In the genomic region with DNA sequence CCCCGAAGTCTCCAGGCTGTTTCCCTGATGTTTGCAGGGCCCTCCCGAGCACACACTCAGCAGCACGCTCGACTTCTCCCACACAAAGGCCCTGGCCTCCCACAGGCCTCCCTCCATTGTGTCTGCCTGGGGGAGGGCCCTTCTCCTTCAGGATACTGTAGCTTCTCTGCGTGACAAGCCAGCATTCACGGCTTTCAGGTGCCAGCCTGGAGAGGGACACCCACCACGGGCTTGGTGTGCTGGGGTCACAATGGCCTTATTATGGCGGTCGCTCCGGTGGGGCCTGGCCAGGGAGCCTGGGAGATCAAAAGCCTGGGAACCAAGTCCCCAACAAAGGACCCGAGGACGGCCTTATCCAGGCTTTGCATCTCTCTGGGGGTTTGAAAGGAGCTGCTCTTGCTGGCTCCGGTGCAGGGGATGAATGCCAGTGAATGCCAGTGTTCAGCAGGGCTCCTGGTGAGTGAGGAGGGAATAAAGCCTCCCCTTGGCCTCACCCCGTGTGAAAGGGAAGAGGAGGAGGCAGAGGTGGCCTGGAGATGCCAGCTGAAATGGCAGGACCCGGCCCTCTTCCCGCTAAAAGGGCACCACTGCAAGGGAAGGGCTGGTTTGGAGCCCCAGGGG, we compare ENCODE assay signal across 8 cellular contexts. TPM values are rescaled to one million over a fixed set of nuclear protein-coding genes. Genes with fewer than 3 reads are reported as not detected.
DNase-seq lines count a peak whose midpoint lies in the region; ATAC-seq and TF ChIP-seq lines count a peak whose summit lies in the region.

No MANE protein-coding gene starts in this region.

- peak overlapping the region; percentile 79 for H3K27ac ChIP-seq in layer of hippocampus (ENCODE audit: low read depth, low read length)
- peak overlapping the region; percentile 80 to 90 for H3K27ac ChIP-seq in testis

- in situ Hi-C loops in astrocyte of the spinal cord (cut with HindIII; ENCODE audit: low sequenced_read_pairs): no loop called here

- H3K4me3 ChIP-seq in astrocyte of the spinal cord (ENCODE audit: low read depth, low read length): no peak overlapping the region
- H3K4me3 ChIP-seq in testis: no peak overlapping the region

- TF ChIP-seq POLR2A in testis (IDR thresholded peaks at IDR 0.05): no peak

- DNase-seq in M059J (ENCODE audit: low read depth) (peak; percentile 79), astrocyte of the spinal cord (ENCODE audit: low read depth, low spot score) (peak; percentile 47), testis (peak; percentile 72), NCI-H1694 treated with DMSO at 0.1 percent for 48 hours (lab: John Stamatoyannopoulos, UW) (no peak), NCI-H524 (lab: John Stamatoyannopoulos, UW) (no peak)

- H3K9me3 ChIP-seq in testis: no peaks in the 10 kb centered on the region

- no peaks in the 10 kb centered on the region for H3K36me3 ChIP-seq in testis (ENCODE audit: low read depth, missing control alignments)

- WGBS in testis, 2 donors: 64 to 66% methylated on average over 16 of the region's 16 CpGs

- intact Hi-C loops in testis (cut with DNase I; ENCODE audit: low total_unique reads): no loop called here

- peaks cover 36% of the 10 kb centered on the region for H3K4me1 ChIP-seq in testis

- H3K27me3 ChIP-seq in layer of hippocampus (ENCODE audit: control insufficient read depth, insufficient read depth, low read length): no peaks in the 10 kb centered on the region
- no peaks in the 10 kb centered on the region for H3K27me3 ChIP-seq in testis

- ATAC-seq in HG03280 (IDR thresholded peaks at IDR 0.05; ENCODE audit: unreplicated experiment) (no peak), GM18867 (IDR thresholded peaks at IDR 0.05; ENCODE audit: unreplicated experiment) (no peak)

- TF ChIP-seq CTCF in astrocyte of the spinal cord (IDR thresholded peaks at IDR 0.05; ENCODE audit: low read depth, low read length) (no peak), testis (IDR thresholded peaks at IDR 0.05) (no peak)

RNA-seq across cellular contexts. Expression of a gene that starts 55.0 kb away (rescaled TPM):
- total RNA-seq in M059J (2014; rRNA removed; shearing (Covaris generic)): 3.2 and 8.4 TPM in 2 replicates
- total RNA-seq in testis: 10 to 100 TPM; 24.0 to 26.4 TPM
- 18.8 TPM for polyA plus RNA-seq in testis (ENCODE audit: insufficient read depth, low read depth, low replicate concordance)

Comparison
In these comparisons a context has a peak if more than half of its experiments do, and no peak if none do; other contexts are left out.
1. DNase-seq: peak in M059J (single experiment), astrocyte of the spinal cord (single experiment) and testis (single experiment); none in NCI-H1694 treated with DMSO at 0.1 percent for 48 hours (single experiment) and NCI-H524 (0 of 2).